Comparison of ENCODE assay signal across 9 cellular contexts in the genomic region with DNA sequence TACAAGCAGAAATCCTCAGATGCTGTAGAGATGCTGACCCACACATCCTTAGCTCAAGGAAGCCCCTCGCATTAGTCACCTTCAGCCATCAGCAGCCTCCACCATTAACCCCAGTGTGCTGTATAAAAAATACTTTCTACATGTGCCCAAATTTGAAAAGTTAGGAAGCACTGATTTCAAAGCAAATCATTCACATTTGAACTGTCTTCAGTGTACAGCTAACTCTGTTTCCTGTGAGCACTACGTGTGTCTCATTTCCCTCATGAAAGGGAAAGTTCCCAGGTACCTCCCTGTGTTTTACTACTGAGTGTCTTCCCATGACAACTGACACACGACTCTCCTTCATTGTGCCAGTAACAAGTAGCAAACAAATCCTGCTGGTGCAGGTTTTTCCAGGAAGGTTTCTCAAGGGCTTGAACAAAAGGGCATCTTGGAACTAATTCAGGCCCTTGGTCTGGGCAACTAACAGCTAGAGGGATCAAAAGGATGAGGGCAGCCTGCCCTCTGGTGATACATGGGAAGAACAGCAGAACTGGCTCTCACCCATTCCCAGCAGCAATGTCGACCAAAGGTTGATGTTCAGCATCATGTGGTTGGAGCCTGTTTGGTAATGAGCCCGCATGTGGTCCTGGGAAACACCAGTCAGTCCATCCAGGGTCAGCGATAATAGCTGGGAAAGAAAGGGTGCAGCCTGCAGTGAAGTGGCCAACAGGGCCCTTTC. TPM values are rescaled to one million over a fixed set of nuclear protein-coding genes. Genes with fewer than 3 reads are reported as not detected.
DNase-seq lines count a peak whose midpoint lies in the region; ATAC-seq and TF ChIP-seq lines count a peak whose summit lies in the region.
"Had no signal": no experiment of that assay in that cellular context is flagged by ENCODE, and none has a peak within 500 bp of the region (broad histone marks: within the 10 kb centered on the region; RNA-seq: fewer than 3 reads in every experiment).

No MANE protein-coding gene starts in this region.

- CTCF ChIA-PET in activated CD4-positive, alpha-beta T cell treated with anti-CD3 and anti-CD28 coated beads, Interleukin-2, amount 10 ng/mL, durations not matched to agents 7 days and 5 days (lab: Charles Lee), result interaction anchor here (0.6 to 13.0 kb wide), 13 partner anchors 8 to 294 kb away, joined by 3 to 116 read pairs (median 4); partner anchors contain the start of gene NXPH3

- peak; percentile 34 for DNase-seq in activated CD4-positive, alpha-beta T cell treated with anti-CD3 and anti-CD28 coated beads, Interleukin-2, amount 10 ng/mL, durations not matched to agents 7 days and 5 days
- DNase-seq in activated CD4-positive, alpha-beta T cell treated with anti-CD3 and anti-CD28 coated beads for 4 hours, result no peak
- peak; percentile 46 for DNase-seq in MV-4-11 (lab: John Stamatoyannopoulos, UW)
- DNase-seq in brain microvascular endothelial cell, result peak; percentile 17
- DNase-seq in medulla oblongata (ENCODE audit: extremely low spot score), result peak; percentile 77
- no peak for DNase-seq in inferior parietal cortex (ENCODE audit: extremely low spot score)
- no peak for DNase-seq in T1000 (lab: John Stamatoyannopoulos, UW)
- DNase-seq: activated naive CD8-positive, alpha-beta T cell treated with anti-CD3 and anti-CD28 coated beads, Interleukin-2, amount 10 ng/mL, durations not matched to agents 7 days and 5 days had no signal

- POLR2A ChIA-PET in activated CD4-positive, alpha-beta T cell treated with anti-CD3 and anti-CD28 coated beads, Interleukin-2, amount 10 ng/mL, durations not matched to agents 7 days and 5 days (lab: Charles Lee), result no interaction called here

- no peak overlapping the region for H3K27ac Mint-ChIP-seq in activated CD4-positive, alpha-beta T cell treated with anti-CD3 and anti-CD28 coated beads, Interleukin-2, amount 10 ng/mL, durations not matched to agents 7 days and 5 days
- H3K27ac Mint-ChIP-seq: activated naive CD8-positive, alpha-beta T cell treated with anti-CD3 and anti-CD28 coated beads, Interleukin-2, amount 10 ng/mL, durations not matched to agents 7 days and 5 days had no signal

- H3K27ac ChIP-seq in brain microvascular endothelial cell, result no peak overlapping the region

- H3K27me3 Mint-ChIP-seq in activated CD4-positive, alpha-beta T cell treated with anti-CD3 and anti-CD28 coated beads, Interleukin-2, amount 10 ng/mL, durations not matched to agents 7 days and 5 days, result no peaks in the 10 kb centered on the region
- H3K27me3 Mint-ChIP-seq: activated naive CD8-positive, alpha-beta T cell treated with anti-CD3 and anti-CD28 coated beads, Interleukin-2, amount 10 ng/mL, durations not matched to agents 7 days and 5 days had no signal

- peaks cover 54% of the 10 kb centered on the region for H3K36me3 Mint-ChIP-seq in activated CD4-positive, alpha-beta T cell treated with anti-CD3 and anti-CD28 coated beads, Interleukin-2, amount 10 ng/mL, durations not matched to agents 7 days and 5 days (ENCODE audit: low read depth)

- H3K36me3 ChIP-seq in brain microvascular endothelial cell (replicated peaks), result peaks cover 51% of the 10 kb centered on the region

- H3K4me3 Mint-ChIP-seq in activated CD4-positive, alpha-beta T cell treated with anti-CD3 and anti-CD28 coated beads, Interleukin-2, amount 10 ng/mL, durations not matched to agents 7 days and 5 days, result no peak overlapping the region
- H3K4me3 Mint-ChIP-seq: activated naive CD8-positive, alpha-beta T cell treated with anti-CD3 and anti-CD28 coated beads, Interleukin-2, amount 10 ng/mL, durations not matched to agents 7 days and 5 days had no signal

- no peak overlapping the region for H3K4me3 ChIP-seq in brain microvascular endothelial cell (ENCODE audit: low read depth, low read length)

- H3K4me1 Mint-ChIP-seq in activated CD4-positive, alpha-beta T cell treated with anti-CD3 and anti-CD28 coated beads, Interleukin-2, amount 10 ng/mL, durations not matched to agents 7 days and 5 days, result peaks cover 47% of the 10 kb centered on the region

- no peaks in the 10 kb centered on the region for H3K27me3 ChIP-seq in brain microvascular endothelial cell (replicated peaks)

- no peaks in the 10 kb centered on the region for H3K9me3 Mint-ChIP-seq in activated CD4-positive, alpha-beta T cell treated with anti-CD3 and anti-CD28 coated beads, Interleukin-2, amount 10 ng/mL, durations not matched to agents 7 days and 5 days
- H3K9me3 Mint-ChIP-seq: activated naive CD8-positive, alpha-beta T cell treated with anti-CD3 and anti-CD28 coated beads, Interleukin-2, amount 10 ng/mL, durations not matched to agents 7 days and 5 days had no signal

- TF ChIP-seq CTCF in brain microvascular endothelial cell (IDR thresholded peaks at IDR 0.05; ENCODE audit: low read depth, low read length, missing control alignments), result peak; percentile 75

- in situ Hi-C loops in brain microvascular endothelial cell (cut with HindIII; ENCODE audit: low pct_ligation_motif_present, low sequenced_read_pairs), result no loop called here

- no peak for ATAC-seq in GM19397 (IDR thresholded peaks at IDR 0.05; ENCODE audit: unreplicated experiment)

RNA-seq across cellular contexts. Expression of gene SLC35B1, which starts 4.0 kb away (rescaled TPM):
- 10 to 100 TPM; 55.8 to 70.1 TPM for total RNA-seq in activated CD4-positive, alpha-beta T cell treated with anti-CD3 and anti-CD28 coated beads, Interleukin-2, amount 10 ng/mL, durations not matched to agents 7 days and 5 days

RNA-seq across cellular contexts. Expression of gene SPOP, which starts 25.8 kb away (rescaled TPM):
- total RNA-seq in activated CD4-positive, alpha-beta T cell treated with anti-CD3 and anti-CD28 coated beads, Interleukin-2, amount 10 ng/mL, durations not matched to agents 7 days and 5 days, result 10 to 100 TPM; 64.1 to 68.1 TPM

Comparison
In these comparisons a context has a peak if more than half of its experiments do, and no peak if none do; other contexts are left out.
1. DNase-seq: peak in activated CD4-positive, alpha-beta T cell treated with anti-CD3 and anti-CD28 coated beads, Interleukin-2, amount 10 ng/mL, durations not matched to agents 7 days and 5 days (single experiment), MV-4-11 (single experiment), brain microvascular endothelial cell (single experiment) and medulla oblongata (single experiment); none in activated CD4-positive, alpha-beta T cell treated with anti-CD3 and anti-CD28 coated beads for 4 hours (0 of 2), inferior parietal cortex (single experiment) and T1000 (single experiment).